Comparison of ENCODE assay signal across 8 cellular contexts in the genomic region with DNA sequence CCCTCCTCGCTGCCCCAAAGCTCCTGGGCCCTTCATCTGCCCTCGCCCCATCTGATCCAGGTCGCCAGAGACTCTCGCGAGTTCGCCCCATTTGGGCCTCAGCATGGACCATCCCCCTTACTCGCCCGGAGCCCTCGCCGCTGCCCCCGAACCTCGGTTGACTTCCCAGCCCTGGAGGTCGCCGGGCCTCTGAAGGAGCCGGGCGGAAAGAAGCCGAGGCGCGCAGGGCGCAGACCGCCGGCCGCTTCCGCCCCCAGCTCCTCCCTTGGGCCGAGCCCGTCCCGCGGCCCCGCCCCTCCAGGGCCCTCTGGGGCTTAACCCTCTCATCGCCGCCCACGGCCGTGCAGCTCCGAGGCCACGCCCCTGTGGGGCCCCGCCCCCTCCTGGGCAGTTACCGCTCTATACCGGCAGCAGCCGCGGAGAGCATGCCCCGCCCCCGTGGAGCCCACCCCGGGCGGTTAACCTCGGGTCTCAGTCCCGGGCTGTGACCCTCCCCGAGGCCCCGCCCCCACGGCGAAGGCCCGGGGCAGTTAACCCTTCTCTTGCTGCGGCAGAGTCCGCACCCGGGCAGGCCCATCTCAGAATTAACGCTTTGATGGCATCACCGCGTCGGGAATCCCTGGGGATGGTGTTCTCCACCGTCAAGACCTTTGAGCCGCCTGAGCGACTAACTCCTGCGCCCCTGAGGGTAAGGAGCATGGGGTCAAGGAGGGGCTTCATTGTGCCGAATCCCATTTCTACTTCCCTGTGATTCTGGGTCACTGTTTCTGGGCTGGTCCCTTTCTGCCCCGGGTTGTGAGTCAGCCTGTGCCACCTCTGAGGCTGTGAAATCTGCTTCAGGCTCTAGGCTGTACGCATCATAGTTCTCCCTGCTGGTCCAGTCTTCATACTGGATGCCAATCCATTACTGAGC. TPM values are rescaled to one million over a fixed set of nuclear protein-coding genes. Genes with fewer than 3 reads are reported as not detected.
DNase-seq lines count a peak whose midpoint lies in the region; ATAC-seq and TF ChIP-seq lines count a peak whose summit lies in the region.

SPSB2 (minus strand) TSS at position 210 of the 913 bp plus-strand sequence. CDS start 402 bp downstream, outside the sequence.

- no peaks in the 10 kb centered on the region for H3K9me3 ChIP-seq in CD4-positive, CD25-positive, alpha-beta regulatory T cell (ENCODE audit: control insufficient read depth in 2 of 2, low read length in 2 of 2)
- H3K9me3 ChIP-seq in right lobe of liver: no peaks in the 10 kb centered on the region

- peaks cover 14% of the 10 kb centered on the region for H3K36me3 Mint-ChIP-seq in CD4-positive, CD25-positive, alpha-beta regulatory T cell

- peak within 1 kb of the TSS; percentile 90 to 96 (median 94) for H3K4me3 Mint-ChIP-seq in CD4-positive, CD25-positive, alpha-beta regulatory T cell

- no peaks in the 10 kb centered on the region for H3K27me3 Mint-ChIP-seq in CD4-positive, CD25-positive, alpha-beta regulatory T cell

- intact Hi-C loops in right lobe of liver (cut with DNase I): no loop called here

- H3K4me1 ChIP-seq in CD4-positive, CD25-positive, alpha-beta regulatory T cell (ENCODE audit: control insufficient read depth, insufficient read depth, low read length, poor library complexity, severe bottlenecking): peaks cover 50% of the 10 kb centered on the region
- peaks cover 0 to 30% (median 9%) of the 10 kb centered on the region in 4 donors for H3K4me1 ChIP-seq in right lobe of liver

- peaks cover 8% of the 10 kb centered on the region for H3K36me3 ChIP-seq in CD4-positive, CD25-positive, alpha-beta regulatory T cell (ENCODE audit: control insufficient read depth, insufficient read depth, low read length)
- peaks cover 0 to 22% (median 12%) of the 10 kb centered on the region in 4 donors for H3K36me3 ChIP-seq in right lobe of liver

- peak; percentile 91 to 93 for ATAC-seq in CD4-positive, CD25-positive, alpha-beta regulatory T cell (ENCODE audit: low read depth in 2 of 2)
- ATAC-seq in GM19455 (IDR thresholded peaks at IDR 0.05; ENCODE audit: unreplicated experiment): peak; percentile 72
- peak; percentile 86 to 96 (median 92) for ATAC-seq in right lobe of liver

- peak within 1 kb of the TSS; percentile 85 for H3K4me3 ChIP-seq in CD4-positive, CD25-positive, alpha-beta regulatory T cell (ENCODE audit: low read depth, low read length)
- peak within 1 kb of the TSS; percentile 70 to 89 (median 75) for H3K4me3 ChIP-seq in right lobe of liver

- no peaks in the 10 kb centered on the region for H3K9me3 Mint-ChIP-seq in CD4-positive, CD25-positive, alpha-beta regulatory T cell

- peak within 1 kb of the TSS; percentile 85 for H3K27ac ChIP-seq in CD4-positive, CD25-positive, alpha-beta regulatory T cell (ENCODE audit: insufficient read depth, low read length, poor library complexity, severe bottlenecking)
- H3K27ac ChIP-seq in right lobe of liver: peak within 1 kb of the TSS; percentile 32 to 77 (median 59)

- no peaks in the 10 kb centered on the region for H3K27me3 ChIP-seq in CD4-positive, CD25-positive, alpha-beta regulatory T cell (ENCODE audit: control insufficient read depth, insufficient read depth, low read length)
- no peaks in the 10 kb centered on the region for H3K27me3 ChIP-seq in right lobe of liver

- peak in 2 of 4 donors; percentile 8 for TF ChIP-seq CTCF in right lobe of liver (IDR thresholded peaks at IDR 0.05)

- TF ChIP-seq POLR2A in right lobe of liver (IDR thresholded peaks at IDR 0.05): peak; percentile 71

- DNase-seq in CD4-positive, CD25-positive, alpha-beta regulatory T cell: peak; percentile 98 to 99 (median 98)
- DNase-seq in HK-2 (ENCODE audit: unreplicated experiment) (peak; percentile 99), NCI-H82 treated with DMSO at 0.1 percent for 48 hours (lab: John Stamatoyannopoulos, UW; ENCODE audit: unreplicated experiment) (peak; percentile 90), dermis microvascular lymphatic vessel endothelial cell (ENCODE audit: low read depth in 2 of 2) (peak; percentile 82 to 95), right lobe of liver (peak; percentile 99 to 100 (median 99))
- DNase-seq in activated CD4-positive, alpha-beta T cell treated with anti-CD3 and anti-CD28 coated beads, Interleukin-2, amount 50 U/mL, for 48 hours: peak; percentile 99 to 100
- DNase-seq in stimulated activated CD4-positive, alpha-beta T cell treated with anti-CD3 and anti-CD28 coated beads, Interleukin-4, amount 100 ng/mL, for 24 hours: peak; percentile 99

- WGBS in right lobe of liver (ENCODE audit: insufficient coverage, low coverage, low lambda C conversion rate, missing lambda C conversion rate): 0% methylated on average over 9 of the region's 65 CpGs

- H3K4me1 Mint-ChIP-seq in CD4-positive, CD25-positive, alpha-beta regulatory T cell: peaks cover 9 to 62% (median 37%) of the 10 kb centered on the region in 4 donors

- peak within 1 kb of the TSS; percentile 32 to 92 (median 90) for H3K27ac Mint-ChIP-seq in CD4-positive, CD25-positive, alpha-beta regulatory T cell

RNA-seq across cellular contexts. Expression of gene SPSB2, which starts in this region (rescaled TPM):
- 8.2 TPM for total RNA-seq in CD4-positive, CD25-positive, alpha-beta regulatory T cell
- 10 to 100 TPM in 3 of 4 donors, 1 to 10 TPM in 1; 8.0 to 19.2 (median 13.2) TPM for polyA plus RNA-seq in CD4-positive, CD25-positive, alpha-beta regulatory T cell
- total RNA-seq in dermis microvascular lymphatic vessel endothelial cell (2.9 and 3.3 TPM in 2 replicates), right lobe of liver (1 to 10 TPM; 1.7 to 5.3 (median 3.6) TPM)

Comparison
In these comparisons a context has a peak if more than half of its experiments do, and no peak if none do; other contexts are left out.
1. Peak in every context shown above with its lines: DNase-seq, ATAC-seq, H3K4me3 ChIP-seq and H3K27ac ChIP-seq.